Comparison of ENCODE assay signal across 1 cellular context in the genomic region with DNA sequence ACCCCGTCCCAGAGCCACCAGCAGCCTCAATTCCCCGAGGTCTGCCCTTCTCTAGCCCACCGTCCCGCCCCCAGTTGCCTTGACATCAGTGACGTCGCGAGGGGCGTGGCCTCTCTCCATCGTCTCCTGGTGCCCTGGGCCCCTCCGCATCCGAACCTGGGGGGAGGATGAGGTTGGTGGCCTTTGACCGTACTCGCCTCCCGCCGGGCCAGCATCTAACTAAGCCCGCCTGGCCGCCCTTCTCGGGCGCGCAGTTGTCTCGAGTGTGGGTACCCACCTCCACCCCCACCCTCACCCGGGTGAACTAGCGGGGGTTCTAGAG.
A peak's percentile ranks its signal among the peaks of the same experiment; 100 is the strongest.
TF ChIP-seq lines count a peak whose summit lies in the region.

No MANE protein-coding gene starts in this region.

TF ChIP-seq in HepG2, 621 proteins besides CTCF, POLR2A, EP300 and RAD21 (continues in another document):
- TF ChIP-seq EEA1 (CRISPR knock-in tag; IDR thresholded peaks at IDR 0.05; ENCODE audit: borderline replicate concordance) = no peak
- 0 out of 2 replicates have a peak, but pooled peaks have one; percentile 47 for TF ChIP-seq ZNF839 (CRISPR knock-in tag; IDR thresholded peaks at IDR 0.05; ENCODE audit: borderline replicate concordance)
- TF ChIP-seq XRCC5 (optimal IDR thresholded peaks at IDR 0.05; ENCODE audit: low read length) = no peak
- TF ChIP-seq ZBTB42 (CRISPR knock-in tag; IDR thresholded peaks at IDR 0.05) = 0 out of 2 replicates have a peak, but pooled peaks have one; percentile 3
- no peak for TF ChIP-seq ZNF615 (CRISPR knock-in tag; IDR thresholded peaks at IDR 0.05; ENCODE audit: borderline replicate concordance)
- TF ChIP-seq HHEX (CRISPR knock-in tag; IDR thresholded peaks at IDR 0.05) = no peak
- TF ChIP-seq SALL2 (CRISPR knock-in tag; IDR thresholded peaks at IDR 0.05) = peak; percentile 33; the same call in 1 of the 2 replicates
- TF ChIP-seq, protein P1, sequence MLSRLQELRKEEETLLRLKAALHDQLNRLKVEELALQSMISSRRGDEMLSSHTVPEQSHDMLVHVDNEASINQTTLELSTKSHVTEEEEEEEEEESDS (CRISPR knock-in tag; IDR thresholded peaks at IDR 0.05; ENCODE audit: borderline replicate concordance) = no peak; the same call in 1 of the 2 replicates
- TF ChIP-seq KDM2A (CRISPR knock-in tag; IDR thresholded peaks at IDR 0.05; ENCODE audit: borderline replicate concordance, low read depth) = no peak
- TF ChIP-seq BATF2 (CRISPR knock-in tag; IDR thresholded peaks at IDR 0.05) = peak; percentile 26; the same call in 1 of the 2 replicates
- peak; percentile 11; the same call in 1 of the 2 replicates for TF ChIP-seq SNAPC2 (CRISPR knock-in tag; IDR thresholded peaks at IDR 0.05)
- no peak for TF ChIP-seq ZNF354B (CRISPR knock-in tag; IDR thresholded peaks at IDR 0.05)
- TF ChIP-seq ZBTB8A (CRISPR knock-in tag; IDR thresholded peaks at IDR 0.05; ENCODE audit: borderline replicate concordance, low read depth) = no peak
- no peak for TF ChIP-seq ZNF44 (CRISPR knock-in tag; IDR thresholded peaks at IDR 0.05)
- TF ChIP-seq RFX3 (CRISPR knock-in tag; IDR thresholded peaks at IDR 0.05) = peak; percentile 74
- peak; percentile 20; the same call in 1 of the 2 replicates for TF ChIP-seq ZNF138 (CRISPR knock-in tag; IDR thresholded peaks at IDR 0.05; ENCODE audit: low read depth)
- TF ChIP-seq ZNF224 (CRISPR knock-in tag; IDR thresholded peaks at IDR 0.05) = peak; percentile 92; the same call in 1 of the 2 replicates
- no peak for TF ChIP-seq TBP (CRISPR knock-in tag; IDR thresholded peaks at IDR 0.05)
- no peak for TF ChIP-seq ZNF331 (CRISPR knock-in tag; IDR thresholded peaks at IDR 0.05)
- 0 out of 2 replicates have a peak, but pooled peaks have one; percentile 3 for TF ChIP-seq ZSCAN25 (CRISPR knock-in tag; IDR thresholded peaks at IDR 0.05)
- TF ChIP-seq ZMAT3 (CRISPR knock-in tag; conservative IDR thresholded peaks at IDR 0.05) = no peak
- no peak for TF ChIP-seq ZNF772 (CRISPR knock-in tag; IDR thresholded peaks at IDR 0.05)
- peak in 1 of 2 experiments; percentile 64; a peak in 3 of 4 replicates for TF ChIP-seq NR2F1 (CRISPR knock-in tag; IDR thresholded peaks at IDR 0.05)
- peak; percentile 37; the same call in 1 of the 2 replicates for TF ChIP-seq HNF4A (CRISPR knock-in tag; IDR thresholded peaks at IDR 0.05)
- TF ChIP-seq KDM1A (CRISPR knock-in tag; IDR thresholded peaks at IDR 0.05) = peak; percentile 85
- no peak for TF ChIP-seq ZNF562 (CRISPR knock-in tag; IDR thresholded peaks at IDR 0.05; ENCODE audit: borderline replicate concordance)
- TF ChIP-seq PATZ1 (CRISPR knock-in tag; IDR thresholded peaks at IDR 0.05) = 0 out of 2 replicates have a peak, but pooled peaks have one; percentile 51
- no peak; the same call in 1 of the 2 replicates for TF ChIP-seq MYPOP (CRISPR knock-in tag; IDR thresholded peaks at IDR 0.05)
- no peak for TF ChIP-seq POGZ (CRISPR knock-in tag; IDR thresholded peaks at IDR 0.05)
- TF ChIP-seq, protein P2, sequence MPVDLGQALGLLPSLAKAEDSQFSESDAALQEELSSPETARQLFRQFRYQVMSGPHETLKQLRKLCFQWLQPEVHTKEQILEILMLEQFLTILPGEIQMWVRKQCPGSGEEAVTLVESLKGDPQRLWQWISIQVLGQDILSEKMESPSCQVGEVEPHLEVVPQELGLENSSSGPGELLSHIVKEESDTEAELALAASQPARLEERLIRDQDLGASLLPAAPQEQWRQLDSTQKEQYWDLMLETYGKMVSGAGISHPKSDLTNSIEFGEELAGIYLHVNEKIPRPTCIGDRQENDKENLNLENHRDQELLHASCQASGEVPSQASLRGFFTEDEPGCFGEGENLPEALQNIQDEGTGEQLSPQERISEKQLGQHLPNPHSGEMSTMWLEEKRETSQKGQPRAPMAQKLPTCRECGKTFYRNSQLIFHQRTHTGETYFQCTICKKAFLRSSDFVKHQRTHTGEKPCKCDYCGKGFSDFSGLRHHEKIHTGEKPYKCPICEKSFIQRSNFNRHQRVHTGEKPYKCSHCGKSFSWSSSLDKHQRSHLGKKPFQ (CRISPR knock-in tag; IDR thresholded peaks at IDR 0.05; ENCODE audit: insufficient replicate concordance) = peak; percentile 21
- TF ChIP-seq NRL (CRISPR knock-in tag; IDR thresholded peaks at IDR 0.05; ENCODE audit: borderline replicate concordance) = peak; percentile 92; the same call in 1 of the 2 replicates
- TF ChIP-seq HDAC6 (IDR thresholded peaks at IDR 0.05; ENCODE audit: low read depth, low read length) = no peak
- TF ChIP-seq AHR (CRISPR knock-in tag; IDR thresholded peaks at IDR 0.05) = no peak
- no peak for TF ChIP-seq PRDM4 (CRISPR knock-in tag; IDR thresholded peaks at IDR 0.05; ENCODE audit: borderline replicate concordance)
- TF ChIP-seq TRAFD1 (CRISPR knock-in tag; IDR thresholded peaks at IDR 0.05; ENCODE audit: borderline replicate concordance) = no peak
- peak; percentile 71; the same call in 1 of the 2 replicates for TF ChIP-seq REPIN1 (CRISPR knock-in tag; IDR thresholded peaks at IDR 0.05; ENCODE audit: borderline replicate concordance, low read depth)
- TF ChIP-seq TGIF2 (CRISPR knock-in tag; IDR thresholded peaks at IDR 0.05) = 0 out of 2 replicates have a peak, but pooled peaks have one; percentile 15
- TF ChIP-seq, protein P3, sequence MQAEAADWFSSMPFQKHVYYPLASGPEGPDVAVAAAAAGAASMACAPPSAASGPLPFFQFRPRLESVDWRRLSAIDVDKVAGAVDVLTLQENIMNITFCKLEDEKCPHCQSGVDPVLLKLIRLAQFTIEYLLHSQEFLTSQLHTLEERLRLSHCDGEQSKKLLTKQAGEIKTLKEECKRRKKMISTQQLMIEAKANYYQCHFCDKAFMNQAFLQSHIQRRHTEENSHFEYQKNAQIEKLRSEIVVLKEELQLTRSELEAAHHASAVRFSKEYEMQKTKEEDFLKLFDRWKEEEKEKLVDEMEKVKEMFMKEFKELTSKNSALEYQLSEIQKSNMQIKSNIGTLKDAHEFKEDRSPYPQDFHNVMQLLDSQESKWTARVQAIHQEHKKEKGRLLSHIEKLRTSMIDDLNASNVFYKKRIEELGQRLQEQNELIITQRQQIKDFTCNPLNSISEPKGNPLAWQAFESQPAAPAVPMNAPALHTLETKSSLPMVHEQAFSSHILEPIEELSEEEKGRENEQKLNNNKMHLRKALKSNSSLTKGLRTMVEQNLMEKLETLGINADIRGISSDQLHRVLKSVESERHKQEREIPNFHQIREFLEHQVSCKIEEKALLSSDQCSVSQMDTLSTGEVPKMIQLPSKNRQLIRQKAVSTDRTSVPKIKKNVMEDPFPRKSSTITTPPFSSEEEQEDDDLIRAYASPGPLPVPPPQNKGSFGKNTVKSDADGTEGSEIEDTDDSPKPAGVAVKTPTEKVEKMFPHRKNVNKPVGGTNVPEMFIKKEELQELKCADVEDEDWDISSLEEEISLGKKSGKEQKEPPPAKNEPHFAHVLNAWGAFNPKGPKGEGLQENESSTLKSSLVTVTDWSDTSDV (CRISPR knock-in tag; IDR thresholded peaks at IDR 0.05) = peak; percentile 65; the same call in 1 of the 2 replicates
- TF ChIP-seq CBFB (CRISPR knock-in tag; IDR thresholded peaks at IDR 0.05) = peak; percentile 27
- peak; percentile 38; the same call in 1 of the 2 replicates for TF ChIP-seq NR2F6 (IDR thresholded peaks at IDR 0.05)
- TF ChIP-seq NR2F6 (CRISPR knock-in tag; IDR thresholded peaks at IDR 0.05) = peak; percentile 69; the same call in 1 of the 2 replicates
- 0 out of 2 replicates have a peak, but pooled peaks have one; percentile 74 for TF ChIP-seq RBFOX2 (IDR thresholded peaks at IDR 0.05; ENCODE audit: low read depth, low read length)
- TF ChIP-seq ZNF619 (CRISPR knock-in tag; IDR thresholded peaks at IDR 0.05) = no peak
- TF ChIP-seq, protein P4, sequence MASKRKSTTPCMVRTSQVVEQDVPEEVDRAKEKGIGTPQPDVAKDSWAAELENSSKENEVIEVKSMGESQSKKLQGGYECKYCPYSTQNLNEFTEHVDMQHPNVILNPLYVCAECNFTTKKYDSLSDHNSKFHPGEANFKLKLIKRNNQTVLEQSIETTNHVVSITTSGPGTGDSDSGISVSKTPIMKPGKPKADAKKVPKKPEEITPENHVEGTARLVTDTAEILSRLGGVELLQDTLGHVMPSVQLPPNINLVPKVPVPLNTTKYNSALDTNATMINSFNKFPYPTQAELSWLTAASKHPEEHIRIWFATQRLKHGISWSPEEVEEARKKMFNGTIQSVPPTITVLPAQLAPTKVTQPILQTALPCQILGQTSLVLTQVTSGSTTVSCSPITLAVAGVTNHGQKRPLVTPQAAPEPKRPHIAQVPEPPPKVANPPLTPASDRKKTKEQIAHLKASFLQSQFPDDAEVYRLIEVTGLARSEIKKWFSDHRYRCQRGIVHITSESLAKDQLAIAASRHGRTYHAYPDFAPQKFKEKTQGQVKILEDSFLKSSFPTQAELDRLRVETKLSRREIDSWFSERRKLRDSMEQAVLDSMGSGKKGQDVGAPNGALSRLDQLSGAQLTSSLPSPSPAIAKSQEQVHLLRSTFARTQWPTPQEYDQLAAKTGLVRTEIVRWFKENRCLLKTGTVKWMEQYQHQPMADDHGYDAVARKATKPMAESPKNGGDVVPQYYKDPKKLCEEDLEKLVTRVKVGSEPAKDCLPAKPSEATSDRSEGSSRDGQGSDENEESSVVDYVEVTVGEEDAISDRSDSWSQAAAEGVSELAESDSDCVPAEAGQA (IDR thresholded peaks at IDR 0.05; ENCODE audit: low read depth) = no peak
- TF ChIP-seq, protein P4 (CRISPR knock-in tag; IDR thresholded peaks at IDR 0.05; ENCODE audit: borderline replicate concordance) = no peak
